Comparison of ENCODE assay signal across 1 cellular context in genomic region chrX:110001702-110002299, GRCh38.
TF ChIP-seq lines count a peak whose summit lies in the region.

No MANE protein-coding gene starts in this region.

TF ChIP-seq in K562, 482 proteins besides CTCF, POLR2A, EP300 and RAD21 (continued from another document and continues in another):
- TF ChIP-seq ZNF518B (CRISPR knock-in tag; IDR thresholded peaks at IDR 0.05) (no peak), L3MBTL2 (IDR thresholded peaks at IDR 0.05) (peak; percentile 92; the same call in 1 of the 2 replicates), FOXA3 (CRISPR knock-in tag; conservative IDR thresholded peaks at IDR 0.05 in 1 of 2, IDR thresholded peaks at IDR 0.05 in 1 of 2) (no peak), ETV1 (tag; conservative IDR thresholded peaks at IDR 0.05; ENCODE audit: low read depth) (no peak), SMAD2 (IDR thresholded peaks at IDR 0.05; ENCODE audit: low read depth, low read length) (no peak), EP400 (IDR thresholded peaks at IDR 0.05) (no peak), ZNF785 (CRISPR knock-in tag; IDR thresholded peaks at IDR 0.05) (no peak), ATF7 (IDR thresholded peaks at IDR 0.05) (no peak), MAX (CRISPR knock-in tag; IDR thresholded peaks at IDR 0.05) (no peak), CBX1 (IDR thresholded peaks at IDR 0.05; ENCODE audit: low read depth) (no peak), ZBTB26 (CRISPR knock-in tag; IDR thresholded peaks at IDR 0.05) (no peak), ZNF764 (CRISPR knock-in tag; IDR thresholded peaks at IDR 0.05; ENCODE audit: low read depth) (no peak), MYNN (IDR thresholded peaks at IDR 0.05) (no peak), MYNN (CRISPR knock-in tag; IDR thresholded peaks at IDR 0.05) (no peak), ZNF655 (CRISPR knock-in tag; IDR thresholded peaks at IDR 0.05) (no peak), CHAMP1 (IDR thresholded peaks at IDR 0.05) (no peak), ARID3B (CRISPR knock-in tag; IDR thresholded peaks at IDR 0.05; ENCODE audit: borderline replicate concordance) (no peak), CBX5 (IDR thresholded peaks at IDR 0.05; ENCODE audit: borderline replicate concordance, low read depth) (no peak), ZBTB34 (CRISPR knock-in tag; IDR thresholded peaks at IDR 0.05) (no peak), ADNP (tag; IDR thresholded peaks at IDR 0.05) (no peak), ERF (CRISPR knock-in tag; IDR thresholded peaks at IDR 0.05) (no peak), SMARCA5 (IDR thresholded peaks at IDR 0.05) (no peak), CCNT2 (IDR thresholded peaks at IDR 0.05; ENCODE audit: borderline replicate concordance, extremely low read depth, insufficient read length, low read depth, low read length) (no peak), RBM14 (IDR thresholded peaks at IDR 0.05; ENCODE audit: borderline replicate concordance, insufficient read depth, low read depth, low read length) (no peak), NR0B1 (IDR thresholded peaks at IDR 0.05; ENCODE audit: partially characterized antibody) (no peak), NEUROD1 (IDR thresholded peaks at IDR 0.05; ENCODE audit: borderline replicate concordance, low read depth, low read length, partially characterized antibody) (no peak), ZNF668 (CRISPR knock-in tag; IDR thresholded peaks at IDR 0.05) (no peak), ZNF707 (CRISPR knock-in tag; conservative IDR thresholded peaks at IDR 0.05) (no peak), ZNF41 (CRISPR knock-in tag; conservative IDR thresholded peaks at IDR 0.05) (no peak), ZNF134 (CRISPR knock-in tag; conservative IDR thresholded peaks at IDR 0.05) (no peak), ZNF592 (IDR thresholded peaks at IDR 0.05) (peak; percentile 81), SMAD3 (CRISPR knock-in tag; conservative IDR thresholded peaks at IDR 0.05) (no peak), ZHX1 (conservative IDR thresholded peaks at IDR 0.05; ENCODE audit: low read length) (no peak), ZFX (CRISPR knock-in tag; IDR thresholded peaks at IDR 0.05) (peak; percentile 70; the same call in 1 of the 2 replicates), DLX4 (CRISPR knock-in tag; IDR thresholded peaks at IDR 0.05) (no peak), ELF4 (CRISPR knock-in tag; IDR thresholded peaks at IDR 0.05) (0 out of 2 replicates have a peak, but pooled peaks have one; percentile 43), LCOR (CRISPR knock-in tag; IDR thresholded peaks at IDR 0.05) (no peak), BRF1 (IDR thresholded peaks at IDR 0.05; ENCODE audit: borderline replicate concordance, extremely low read depth, insufficient read length) (no peak)
